ENCODE assay signal across 24 cellular contexts in the genomic region with DNA sequence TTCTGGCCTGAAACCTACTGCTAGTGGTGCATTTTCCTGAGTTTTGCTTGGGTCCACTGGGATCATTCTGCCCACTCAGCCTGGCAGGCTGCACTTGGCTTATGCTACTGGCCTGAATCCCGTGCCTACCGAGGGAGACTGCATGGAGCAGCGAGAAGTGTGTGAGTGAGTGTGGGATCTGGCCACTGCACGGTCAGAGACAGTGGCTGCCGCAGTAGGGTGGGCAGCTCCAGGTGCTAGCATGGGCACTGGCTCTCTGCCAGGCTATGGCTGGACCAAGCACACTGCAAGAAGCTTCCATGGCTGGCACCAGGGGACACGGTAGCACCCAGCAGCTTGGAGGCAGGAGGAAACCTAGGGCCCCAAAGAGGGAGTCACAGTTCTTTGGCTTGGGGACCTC.
"Had no signal": no experiment of that assay in that cellular context is flagged by ENCODE, and none has a peak within 500 bp of the region (broad histone marks: within the 10 kb centered on the region; RNA-seq: fewer than 3 reads in every experiment).

No MANE protein-coding gene starts in this region.

- FAIRE-seq: keratinocyte had no signal

- H3K4me3 Mint-ChIP-seq: activated CD4-positive, alpha-beta T cell treated with anti-CD3 and anti-CD28 coated beads, Interleukin-2, amount 10 ng/mL, durations not matched to agents 7 days and 5 days; activated T-cell treated with anti-CD3 and anti-CD28 coated beads, Interleukin-2, amount 50 U/mL, for 24 hours; activated T-helper 17 cell treated with anti-CD3 and anti-CD28 coated beads, Interleukin-2, amount 50 U/mL, for 72 hours; dendritic cell treated with granulocyte-macrophage colony-stimulating factor and Interleukin-4, amounts not matched to agents 40 ng/mL and 50 ng/mL, for 4 days; neural crest cell; T-helper 17 cell had no signal

- H3K27ac ChIP-seq: brain microvascular endothelial cell, lower lobe of right lung, tibial artery had no signal

- H3K9me3 Mint-ChIP-seq: activated T-helper 17 cell treated with anti-CD3 and anti-CD28 coated beads, Interleukin-2, amount 50 U/mL, for 72 hours had no signal

- H3K4me1 ChIP-seq: lower lobe of right lung, tibial artery had no signal

- H3K27me3 ChIP-seq: brain microvascular endothelial cell, spleen, tibial artery had no signal

- ATAC-seq: activated naive CD4-positive, alpha-beta T cell treated with anti-CD3 and anti-CD28 coated beads, Interleukin-2, amount 50 U/mL, for 72 hours; activated T-helper 17 cell treated with anti-CD3 and anti-CD28 coated beads, Interleukin-2, amount 50 U/mL, for 72 hours; mucosa of descending colon; T-helper 17 cell had no signal

- H3K27ac Mint-ChIP-seq: activated CD4-positive, alpha-beta T cell treated with anti-CD3 and anti-CD28 coated beads, Interleukin-2, amount 10 ng/mL, durations not matched to agents 7 days and 5 days; activated T-cell treated with anti-CD3 and anti-CD28 coated beads, Interleukin-2, amount 50 U/mL, for 24 hours; activated T-helper 17 cell treated with anti-CD3 and anti-CD28 coated beads, Interleukin-2, amount 50 U/mL, for 72 hours; dendritic cell treated with granulocyte-macrophage colony-stimulating factor and Interleukin-4, amounts not matched to agents 40 ng/mL and 50 ng/mL, for 4 days; progenitor cell of endocrine pancreas; T-helper 17 cell had no signal

- H3K9me3 ChIP-seq: lower lobe of right lung, mucosa of descending colon, spleen, tibial artery had no signal

- H3K36me3 ChIP-seq: brain microvascular endothelial cell, lower lobe of right lung, spleen, tibial artery had no signal

- H3K4me3 ChIP-seq: lower lobe of right lung, mucosa of descending colon, spleen, tibial artery had no signal

- H3K4me1 Mint-ChIP-seq: neural crest cell had no signal

- H3K27me3 Mint-ChIP-seq: activated CD4-positive, alpha-beta T cell treated with anti-CD3 and anti-CD28 coated beads, Interleukin-2, amount 10 ng/mL, durations not matched to agents 7 days and 5 days; activated T-cell treated with anti-CD3 and anti-CD28 coated beads, Interleukin-2, amount 50 U/mL, for 24 hours; activated T-helper 17 cell treated with anti-CD3 and anti-CD28 coated beads, Interleukin-2, amount 50 U/mL, for 72 hours; dendritic cell treated with granulocyte-macrophage colony-stimulating factor and Interleukin-4, amounts not matched to agents 40 ng/mL and 50 ng/mL, for 4 days; T-helper 17 cell had no signal

- DNase-seq: activated CD4-positive, alpha-beta T cell treated with anti-CD3 and anti-CD28 coated beads, Interleukin-2, amount 10 ng/mL, durations not matched to agents 7 days and 5 days; activated CD8-positive, alpha-beta memory T cell treated with anti-CD3 and anti-CD28 coated beads for 24 hours; activated CD8-positive, alpha-beta memory T cell treated with anti-CD3 and anti-CD28 coated beads, Interleukin-2, amount 50 U/mL, for 4 hours; activated T-cell treated with anti-CD3 and anti-CD28 coated beads, Interleukin-2, amount 50 U/mL, for 24 hours; aorta; brain microvascular endothelial cell; effector CD8-positive, alpha-beta T cell; erythroblast; foreskin fibroblast; lower lobe of right lung; mesendoderm; mucosa of descending colon; retina; spleen; stimulated activated CD4-positive, alpha-beta T cell treated with anti-CD3 and anti-CD28 coated beads, Interleukin-4, amount 100 ng/mL, for 1 hour; stimulated activated naive CD4-positive, alpha-beta T cell treated with Interleukin-2 at 50 U/mL for 16 hours; T-helper 17 cell; tibial artery had no signal
